Comparison of ENCODE assay signal across 8 cellular contexts in the genomic region with DNA sequence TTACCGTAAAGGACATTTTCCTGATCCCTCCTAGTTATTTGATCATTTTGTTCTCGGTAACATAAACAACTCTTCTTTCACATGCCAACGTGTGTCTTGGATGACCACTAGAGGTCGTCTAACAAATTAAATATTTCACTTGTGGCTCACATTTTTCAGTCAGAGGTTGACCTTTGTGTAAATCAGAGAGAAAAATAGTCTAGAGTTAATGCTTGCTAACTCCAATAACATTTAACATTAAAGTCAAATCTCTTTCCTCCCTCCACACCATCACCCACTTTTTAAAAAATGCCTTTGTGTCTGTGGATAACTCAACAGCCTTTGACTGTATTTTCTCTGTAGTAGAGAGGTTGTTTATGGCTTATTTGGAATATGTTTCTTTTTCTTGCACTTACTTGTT.
DNase-seq lines count a peak whose midpoint lies in the region; ATAC-seq, FAIRE-seq and TF ChIP-seq lines count a peak whose summit lies in the region.

No MANE protein-coding gene starts in this region.

- H3K9me3 ChIP-seq in A549 (no peaks in the 10 kb centered on the region), tibial artery (no peaks in the 10 kb centered on the region)

- no peaks in the 10 kb centered on the region for H3K36me3 ChIP-seq in tibial artery

- CTCF ChIA-PET in A549 (lab: Yijun Ruan, JAX), result interaction anchor here (1.6 kb wide), 1 partner anchor 11 kb away, joined by 4 read pairs; no protein-coding TSS in a partner anchor

- TF ChIP-seq CTCF in A549 (IDR thresholded peaks at IDR 0.05), result peak; percentile 85
- TF ChIP-seq CTCF in GM12864 (IDR thresholded peaks at IDR 0.05; ENCODE audit: low read depth, low read length, missing control alignments), result peak; percentile 57
- TF ChIP-seq CTCF in astrocyte of the cerebellum (IDR thresholded peaks at IDR 0.05; ENCODE audit: low read depth, low read length, missing control alignments), result peak; percentile 58
- peak; percentile 51 to 60 for TF ChIP-seq CTCF in tibial artery (IDR thresholded peaks at IDR 0.05)

- POLR2A ChIA-PET in A549 (lab: Yijun Ruan, JAX), result no interaction called here

- H3K4me3 ChIP-seq in A549, result no peak overlapping the region
- no peak overlapping the region for H3K4me3 ChIP-seq in GM12864 (ENCODE audit: low read depth, low read length)
- no peak overlapping the region for H3K4me3 ChIP-seq in astrocyte of the cerebellum (ENCODE audit: low read depth, low read length)
- H3K4me3 ChIP-seq in tibial artery, result no peak overlapping the region

- TF ChIP-seq EP300 in A549 (IDR thresholded peaks at IDR 0.05), result no peak

- peak; percentile 69 to 77 for TF ChIP-seq RAD21 in A549 (conservative IDR thresholded peaks at IDR 0.05 in 1 of 2, IDR thresholded peaks at IDR 0.05 in 1 of 2)

- 5% methylated on average over 4 of the region's 4 CpGs for WGBS in A549 (ENCODE audit: missing lambda C conversion rate)

- H3K27me3 ChIP-seq in tibial artery, result no peaks in the 10 kb centered on the region

- no peak for TF ChIP-seq POLR2A in A549 (IDR thresholded peaks at IDR 0.05; ENCODE audit: low read length)

- peak overlapping the region; percentile 43; the same call in 2 of the 3 replicates for H3K4me2 ChIP-seq in A549

- FAIRE-seq in A549 (lab: Jason Lieb, UNC), result peak; percentile 95
- FAIRE-seq in islet of Langerhans (lab: Jason Lieb, UNC), result peak; percentile 99

- H3K27ac ChIP-seq in A549 (no peak overlapping the region), tibial artery (no peak overlapping the region)

- peak; percentile 24 to 62 for DNase-seq in A549 (ENCODE audit: low read depth in 1 of 2, low spot score in 1 of 2)
- DNase-seq in GM12864 (ENCODE audit: low read depth), result peak; percentile 10
- DNase-seq in NCI-H2171 treated with DMSO at 0.1 percent for 48 hours (lab: John Stamatoyannopoulos, UW), result peak; percentile 37
- peak; percentile 40 for DNase-seq in astrocyte of the cerebellum (ENCODE audit: low read depth)
- no peak for DNase-seq in tibial artery
- DNase-seq in stimulated activated CD4-positive, alpha-beta T cell treated with anti-CD3 and anti-CD28 coated beads, Interleukin-4, amount 100 ng/mL, for 4 hours, result no peak

- intact Hi-C loops in tibial artery (cut with DNase I; ENCODE audit: low total_unique reads), result no loop called here

- in situ Hi-C loops in astrocyte of the cerebellum (cut with HindIII; ENCODE audit: low sequenced_read_pairs), result no loop called here

- H3K4me1 ChIP-seq in A549 (peaks cover 8% of the 10 kb centered on the region; the same call in 2 of the 3 replicates), tibial artery (peaks cover 0 to 23% (median 3%) of the 10 kb centered on the region in 4 donors)

- ATAC-seq in A549 (peak; percentile 67 to 78; a peak in 4 of 6 replicates), HG02763 (IDR thresholded peaks at IDR 0.05; ENCODE audit: unreplicated experiment) (peak; percentile 56)

TF ChIP-seq in A549, 52 proteins besides CTCF, POLR2A, EP300 and RAD21:
- TF ChIP-seq TFCP2L1 (CRISPR knock-in tag; IDR thresholded peaks at IDR 0.05), result no peak
- TF ChIP-seq RNF2 (IDR thresholded peaks at IDR 0.05; ENCODE audit: borderline replicate concordance, low read depth), result no peak
- no peak for TF ChIP-seq CHD2 (IDR thresholded peaks at IDR 0.05; ENCODE audit: low read length, partially characterized antibody)
- 0 out of 2 replicates have a peak, but pooled peaks have one; percentile 26 for TF ChIP-seq FOXS1 (CRISPR knock-in tag; IDR thresholded peaks at IDR 0.05)
- TF ChIP-seq CHD4 (IDR thresholded peaks at IDR 0.05; ENCODE audit: borderline replicate concordance), result no peak
- no peak for TF ChIP-seq HOXB13 (CRISPR knock-in tag; IDR thresholded peaks at IDR 0.05; ENCODE audit: low read depth)
- no peak for TF ChIP-seq EHMT2 (IDR thresholded peaks at IDR 0.05; ENCODE audit: low read depth)
- TF ChIP-seq ZNF302 (CRISPR knock-in tag; IDR thresholded peaks at IDR 0.05), result no peak
- TF ChIP-seq MAFK (IDR thresholded peaks at IDR 0.05; ENCODE audit: partially characterized antibody), result no peak
- TF ChIP-seq, protein P1, sequence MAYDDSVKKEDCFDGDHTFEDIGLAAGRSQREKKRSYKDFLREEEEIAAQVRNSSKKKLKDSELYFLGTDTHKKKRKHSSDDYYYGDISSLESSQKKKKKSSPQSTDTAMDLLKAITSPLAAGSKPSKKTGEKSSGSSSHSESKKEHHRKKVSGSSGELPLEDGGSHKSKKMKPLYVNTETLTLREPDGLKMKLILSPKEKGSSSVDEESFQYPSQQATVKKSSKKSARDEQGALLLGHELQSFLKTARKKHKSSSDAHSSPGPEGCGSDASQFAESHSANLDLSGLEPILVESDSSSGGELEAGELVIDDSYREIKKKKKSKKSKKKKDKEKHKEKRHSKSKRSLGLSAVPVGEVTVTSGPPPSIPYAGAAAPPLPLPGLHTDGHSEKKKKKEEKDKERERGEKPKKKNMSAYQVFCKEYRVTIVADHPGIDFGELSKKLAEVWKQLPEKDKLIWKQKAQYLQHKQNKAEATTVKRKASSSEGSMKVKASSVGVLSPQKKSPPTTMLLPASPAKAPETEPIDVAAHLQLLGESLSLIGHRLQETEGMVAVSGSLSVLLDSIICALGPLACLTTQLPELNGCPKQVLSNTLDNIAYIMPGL (CRISPR knock-in tag; IDR thresholded peaks at IDR 0.05; ENCODE audit: borderline replicate concordance), result no peak
- no peak for TF ChIP-seq HOXB5 (CRISPR knock-in tag; IDR thresholded peaks at IDR 0.05)
- TF ChIP-seq SMC3 (IDR thresholded peaks at IDR 0.05), result peak; percentile 85
- TF ChIP-seq, protein P2, sequence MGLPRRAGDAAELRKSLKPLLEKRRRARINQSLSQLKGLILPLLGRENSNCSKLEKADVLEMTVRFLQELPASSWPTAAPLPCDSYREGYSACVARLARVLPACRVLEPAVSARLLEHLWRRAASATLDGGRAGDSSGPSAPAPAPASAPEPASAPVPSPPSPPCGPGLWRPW (IDR thresholded peaks at IDR 0.05), result no peak
- TF ChIP-seq PHF8 (IDR thresholded peaks at IDR 0.05; ENCODE audit: borderline replicate concordance, low read depth), result no peak

Comparison
In these comparisons a context has a peak if more than half of its experiments do, and no peak if none do; other contexts are left out.
1. DNase-seq: peak in A549 (2 of 2), GM12864 (single experiment), NCI-H2171 treated with DMSO at 0.1 percent for 48 hours (single experiment) and astrocyte of the cerebellum (single experiment); none in tibial artery (0 of 2) and stimulated activated CD4-positive, alpha-beta T cell treated with anti-CD3 and anti-CD28 coated beads, Interleukin-4, amount 100 ng/mL, for 4 hours (0 of 2).
2. Peak in every context shown above with its lines, with median percentiles within 50 percentile points of each other: CTCF ChIP-seq.